ENCODE assay signal across 34 cellular contexts in genomic region chr12:25587346-25587745, GRCh38. TPM values are rescaled to one million over a fixed set of nuclear protein-coding genes. Genes with fewer than 3 reads are reported as not detected.
"Had no signal": no experiment of that assay in that cellular context is flagged by ENCODE, and none has a peak within 500 bp of the region (broad histone marks: within the 10 kb centered on the region; RNA-seq: fewer than 3 reads in every experiment).

No MANE protein-coding gene starts in this region.

- H3K27ac Mint-ChIP-seq: natural killer cell treated with Interleukin-12 subunit alpha and Interleukin-12 subunit beta and Interleukin-15 and Interleukin-18, amount 100 ng/mL, for 72 hours; nephron progenitor cell; stimulated activated memory B cell treated with anti-CD40 and anti-IgM and Interleukin-4, amounts not matched to agents 10 μg/mL and 1 μg/mL and 100 μg/mL, for 72 hours; stimulated activated naive CD8-positive, alpha-beta T cell treated with anti-CD3 and anti-CD28 coated beads, Interleukin-15, amount 100 ng/mL, for 72 hours; type B pancreatic cell had no signal

- H3K9me3 ChIP-seq: neutrophil, pancreas, psoas muscle, right lobe of liver, suprapubic skin, testis, tibial artery, transverse colon, upper lobe of right lung, uterus had no signal

- H3K4me3 Mint-ChIP-seq: naive thymus-derived CD8-positive, alpha-beta T cell; natural killer cell treated with Interleukin-12 subunit alpha and Interleukin-12 subunit beta and Interleukin-15 and Interleukin-18, amount 100 ng/mL, for 72 hours; nephron progenitor cell; neural crest cell; stimulated activated memory B cell treated with anti-CD40 and anti-IgM and Interleukin-4, amounts not matched to agents 10 μg/mL and 1 μg/mL and 100 μg/mL, for 72 hours; stimulated activated naive CD8-positive, alpha-beta T cell treated with anti-CD3 and anti-CD28 coated beads, Interleukin-15, amount 100 ng/mL, for 72 hours; type B pancreatic cell had no signal

- ATAC-seq: naive thymus-derived CD8-positive, alpha-beta T cell; natural killer cell treated with Interleukin-12 subunit alpha and Interleukin-12 subunit beta and Interleukin-15 and Interleukin-18, amount 100 ng/mL, for 72 hours; pancreas; psoas muscle; right cardiac atrium; right lobe of liver; stimulated activated memory B cell treated with anti-CD40 and anti-IgM and Interleukin-4, amounts not matched to agents 10 μg/mL and 1 μg/mL and 100 μg/mL, for 72 hours; stimulated activated naive CD8-positive, alpha-beta T cell treated with anti-CD3 and anti-CD28 coated beads, Interleukin-15, amount 100 ng/mL, for 72 hours; stimulated activated naive CD8-positive, alpha-beta T cell treated with anti-CD3 and anti-CD28 coated beads, Interleukin-15, Interleukin-2, amounts not matched to agents 100 U/mL and 50 U/mL, for 24 hours; upper lobe of right lung had no signal

- H3K36me3 ChIP-seq: neutrophil, pancreas, right lobe of liver, spleen, suprapubic skin, tibial artery, transverse colon, upper lobe of right lung, uterus had no signal

- H3K4me1 Mint-ChIP-seq: neural crest cell; stimulated activated memory B cell treated with anti-CD40 and anti-IgM and Interleukin-4, amounts not matched to agents 10 μg/mL and 1 μg/mL and 100 μg/mL, for 72 hours had no signal

- H3K4me3 ChIP-seq: pancreas, psoas muscle, right lobe of liver, skin epidermis, smooth muscle cell, spleen, suprapubic skin, testis, tibial artery, transverse colon, upper lobe of right lung, uterus had no signal

- H3K27ac ChIP-seq: neutrophil, pancreas, psoas muscle, right lobe of liver, skin epidermis, spleen, suprapubic skin, testis, tibial artery, transverse colon, upper lobe of right lung, uterus had no signal

- H3K36me3 Mint-ChIP-seq: stimulated activated memory B cell treated with anti-CD40 and anti-IgM and Interleukin-4, amounts not matched to agents 10 μg/mL and 1 μg/mL and 100 μg/mL, for 72 hours had no signal

- H3K27me3 Mint-ChIP-seq: natural killer cell treated with Interleukin-12 subunit alpha and Interleukin-12 subunit beta and Interleukin-15 and Interleukin-18, amount 100 ng/mL, for 72 hours; stimulated activated naive CD8-positive, alpha-beta T cell treated with anti-CD3 and anti-CD28 coated beads, Interleukin-15, amount 100 ng/mL, for 72 hours had no signal

- DNase-seq: naive thymus-derived CD8-positive, alpha-beta T cell; nephron progenitor cell; nucleus accumbens; pancreas; psoas muscle; right cardiac atrium; right lobe of liver; spleen; stimulated activated CD4-positive, alpha-beta T cell treated with anti-CD3 and anti-CD28 coated beads, Interleukin-12 subunit alpha, Interleukin-12 subunit beta, amount 100 ng/mL, for 4 hours; stimulated activated CD4-positive, alpha-beta T cell treated with anti-CD3 and anti-CD28 coated beads, Interleukin-1b, Interleukin-23, amount 100 ng/mL, for 48 hours; stimulated activated CD4-positive, alpha-beta T cell treated with anti-CD3 and anti-CD28 coated beads, Interleukin-4, amount 100 ng/mL, for 1 hour; stimulated activated CD4-positive, alpha-beta T cell treated with anti-CD3 and anti-CD28 coated beads, Interleukin-4, amount 100 ng/mL, for 4 hours; stimulated activated CD8-positive, alpha-beta memory T cell treated with anti-CD3 and anti-CD28 coated beads, Interleukin-4, amount 100 ng/mL, for 48 hours; stimulated activated naive CD4-positive, alpha-beta T cell; stimulated activated naive CD8-positive, alpha-beta T cell treated with anti-CD3 and anti-CD28 coated beads, Interleukin-15, amount 100 ng/mL, for 72 hours; stimulated activated naive CD8-positive, alpha-beta T cell treated with anti-CD3 and anti-CD28 coated beads, Interleukin-15, Interleukin-2, amounts not matched to agents 100 U/mL and 50 U/mL, for 24 hours; substantia nigra; testis; tibial artery; transverse colon; upper lobe of right lung; uterus had no signal

- H3K27me3 ChIP-seq: neutrophil, pancreas, right lobe of liver, suprapubic skin, testis, tibial artery, transverse colon, upper lobe of right lung, uterus had no signal

- H3K4me1 ChIP-seq: psoas muscle, transverse colon, upper lobe of right lung, uterus had no signal

RNA-seq across cellular contexts. Expression of gene LMNTD1, which starts 34.3 kb away (rescaled TPM):
- total RNA-seq: naive thymus-derived CD8-positive, alpha-beta T cell; natural killer cell treated with Interleukin-12 subunit alpha and Interleukin-12 subunit beta and Interleukin-15 and Interleukin-18, amount 100 ng/mL, for 72 hours; neural crest cell; omental fat pad; osteocyte; posterior vena cava; psoas muscle; renal cortical epithelial cell; right lobe of liver; smooth muscle cell; spleen; transverse colon; upper lobe of right lung had no signal
- polyA plus RNA-seq: naive thymus-derived CD8-positive, alpha-beta T cell; psoas muscle; right cardiac atrium; smooth muscle cell had no signal
